24 cellular contexts compared by ENCODE assay signal in genomic region chr9:86020731-86021130, GRCh38.
"Had no signal": no experiment of that assay in that cellular context is flagged by ENCODE, and none has a peak within 500 bp of the region (broad histone marks: within the 10 kb centered on the region; RNA-seq: fewer than 3 reads in every experiment).

No MANE protein-coding gene starts in this region.

- H3K4me3 Mint-ChIP-seq: activated CD4-positive, alpha-beta memory T cell treated with anti-CD3 and anti-CD28 coated beads, Interleukin-2, amount 10 ng/mL, durations not matched to agents 7 days and 5 days; activated CD4-positive, alpha-beta T cell treated with anti-CD3 and anti-CD28 coated beads, Interleukin-2, amount 10 ng/mL, durations not matched to agents 24 days and 14 days; activated T-cell treated with anti-CD3 and anti-CD28 coated beads, Interleukin-2, amount 50 U/mL, for 72 hours; endodermal cell; naive B cell; neural progenitor cell had no signal

- H3K27ac Mint-ChIP-seq: activated CD4-positive, alpha-beta memory T cell treated with anti-CD3 and anti-CD28 coated beads, Interleukin-2, amount 10 ng/mL, durations not matched to agents 7 days and 5 days; activated CD4-positive, alpha-beta T cell treated with anti-CD3 and anti-CD28 coated beads, Interleukin-2, amount 10 ng/mL, durations not matched to agents 24 days and 14 days; endodermal cell had no signal

- H3K27me3 ChIP-seq: neural progenitor cell, thyroid gland had no signal

- H3K9me3 Mint-ChIP-seq: activated CD4-positive, alpha-beta memory T cell treated with anti-CD3 and anti-CD28 coated beads, Interleukin-2, amount 10 ng/mL, durations not matched to agents 7 days and 5 days; activated T-cell treated with anti-CD3 and anti-CD28 coated beads, Interleukin-2, amount 50 U/mL, for 72 hours; endodermal cell; naive B cell; neural progenitor cell had no signal

- H3K4me1 ChIP-seq: lower lobe of right lung had no signal

- H3K4me3 ChIP-seq: lower lobe of right lung, neural progenitor cell, SK-N-MC, smooth muscle cell, thyroid gland had no signal

- H3K27me3 Mint-ChIP-seq: activated CD4-positive, alpha-beta memory T cell treated with anti-CD3 and anti-CD28 coated beads, Interleukin-2, amount 10 ng/mL, durations not matched to agents 7 days and 5 days; activated CD4-positive, alpha-beta T cell treated with anti-CD3 and anti-CD28 coated beads, Interleukin-2, amount 10 ng/mL, durations not matched to agents 24 days and 14 days; naive B cell had no signal

- ATAC-seq: activated CD4-positive, CD25-positive, alpha-beta regulatory T cell treated with anti-CD3 and anti-CD28 coated beads, Interleukin-2, amount 50 U/mL, for 24 hours; activated T-cell treated with anti-CD3 and anti-CD28 coated beads, Interleukin-2, amount 50 U/mL, for 72 hours; left lobe of liver; lower lobe of right lung; sciatic nerve had no signal

- FAIRE-seq: colon had no signal

- H2AFZ ChIP-seq: neural progenitor cell had no signal

- H3K27ac ChIP-seq: epithelial cell of prostate, lower lobe of right lung, SK-N-MC, thyroid gland had no signal

- H3K9me3 ChIP-seq: lower lobe of right lung, thyroid gland had no signal

- H3K4me1 Mint-ChIP-seq: endodermal cell had no signal

- DNase-seq: activated CD4-positive, alpha-beta memory T cell treated with anti-CD3 and anti-CD28 coated beads, Interleukin-2, amount 10 ng/mL, durations not matched to agents 7 days and 5 days; activated CD4-positive, alpha-beta T cell treated with anti-CD3 and anti-CD28 coated beads, Interleukin-2, amount 10 ng/mL, durations not matched to agents 24 days and 14 days; activated effector memory CD4-positive, alpha-beta T cell treated with Interleukin-2 at 50 U/mL for 16 hours; activated naive CD4-positive, alpha-beta T cell treated with anti-CD3 and anti-CD28 coated beads, Interleukin-2, amount 50 U/mL, for 16 hours; activated T-cell treated with anti-CD3 and anti-CD28 coated beads, Interleukin-2, amount 50 U/mL, for 72 hours; aorta; endodermal cell; foreskin fibroblast; lower lobe of right lung; mesendoderm; naive B cell; stimulated activated CD4-positive, alpha-beta T cell treated with anti-CD3 and anti-CD28 coated beads, Interleukin-15, amount 100 ng/mL, for 24 hours; stimulated activated naive CD4-positive, alpha-beta T cell; substantia nigra; SW 1271; thyroid gland had no signal

- H3K4me2 ChIP-seq: neural progenitor cell, smooth muscle cell had no signal
